In genomic region chr14:70183991-70184390, GRCh38 we compare ENCODE assay signal across 15 cellular contexts. TPM values are rescaled to one million over a fixed set of nuclear protein-coding genes. Genes with fewer than 3 reads are reported as not detected.
DNase-seq lines count a peak whose midpoint lies in the region; ATAC-seq and TF ChIP-seq lines count a peak whose summit lies in the region.
"Had no signal": no experiment of that assay in that cellular context is flagged by ENCODE, and none has a peak within 500 bp of the region (broad histone marks: within the 10 kb centered on the region; RNA-seq: fewer than 3 reads in every experiment).

No MANE protein-coding gene starts in this region.

- no peak for TF ChIP-seq CTCF in PC-9 (conservative IDR thresholded peaks at IDR 0.05)

- H3K9me3 ChIP-seq in skeletal muscle tissue (ENCODE audit: control insufficient read depth in 3 of 3, low read length in 3 of 3) (no peaks in the 10 kb centered on the region), PC-9 (ENCODE audit: insufficient read depth, low read depth) (no peaks in the 10 kb centered on the region)
- H3K9me3 ChIP-seq: heart left ventricle, left lung had no signal

- H3K9me2 ChIP-seq in PC-9 (ENCODE audit: insufficient read depth): no peaks in the 10 kb centered on the region

- BruUV-seq in PC-9 (replicated peaks; lab: Mats Ljungman, UMichigan): no TSS peak

- no peak overlapping the region for H3K4me2 ChIP-seq in PC-9
- H3K4me2 ChIP-seq: KMS-11 had no signal

- DNase-seq in NCI-H1048 (lab: John Stamatoyannopoulos, UW) (no peak), PC-9 (no peak)
- DNase-seq: CD4-positive, CD25-positive, alpha-beta regulatory T cell; heart left ventricle; left lung; NCI-H1694; NCI-H69; nephron progenitor cell had no signal

- no peaks in the 10 kb centered on the region for H3F3A ChIP-seq in PC-9 (ENCODE audit: insufficient read depth, low read depth)

- H4K20me1 ChIP-seq in PC-9 (ENCODE audit: insufficient read depth): no peaks in the 10 kb centered on the region

- no peak overlapping the region for H2AFZ ChIP-seq in PC-9

- intact Hi-C loops in PC-9 (cut with micrococcal nuclease; ENCODE audit: unreplicated experiment): no loop called here

- H3K27ac ChIP-seq in skeletal muscle tissue (ENCODE audit: low read depth, low read length): peak overlapping the region; percentile 66
- no peak overlapping the region for H3K27ac ChIP-seq in PC-9
- H3K27ac ChIP-seq: heart left ventricle, KMS-11, left lung had no signal

- ATAC-seq in GM18909 (IDR thresholded peaks at IDR 0.05; ENCODE audit: poor library complexity, unreplicated experiment): peak; percentile 58
- peak; percentile 44 for ATAC-seq in GM21737 (IDR thresholded peaks at IDR 0.05; ENCODE audit: unreplicated experiment)
- ATAC-seq in HG03108 (IDR thresholded peaks at IDR 0.05; ENCODE audit: unreplicated experiment): peak; percentile 50
- ATAC-seq in esophagus mucosa: no peak
- ATAC-seq: heart left ventricle, left lung, sciatic nerve had no signal

- H3K4me1 ChIP-seq in skeletal muscle tissue (ENCODE audit: control insufficient read depth in 3 of 3, insufficient read depth in 3 of 3, low read length in 3 of 3): peaks cover 24 to 84% (median 48%) of the 10 kb centered on the region in 3 donors
- no peaks in the 10 kb centered on the region for H3K4me1 ChIP-seq in PC-9 (replicated peaks; ENCODE audit: insufficient read depth)

- POLR2A ChIA-PET in PC-9 (lab: Charles Lee; ENCODE audit: unreplicated experiment): no interaction called here

- CTCF ChIA-PET in PC-9 (lab: Charles Lee): no interaction called here

- H3K27me3 ChIP-seq in skeletal muscle tissue (ENCODE audit: control insufficient read depth in 3 of 3, insufficient read depth in 3 of 3, low read length in 3 of 3) (peaks cover 2 to 9% (median 3%) of the 10 kb centered on the region in 3 donors), PC-9 (ENCODE audit: insufficient read depth, low read depth) (peaks cover 10% of the 10 kb centered on the region)

- H3K9ac ChIP-seq in skeletal muscle tissue (ENCODE audit: low read depth in 1 of 3, low read length in 3 of 3): no peak overlapping the region
- H3K9ac ChIP-seq: KMS-11 had no signal

- H3K4me3 ChIP-seq in skeletal muscle tissue (ENCODE audit: low read length in 3 of 3) (no peak overlapping the region), PC-9 (no peak overlapping the region)
- H3K4me3 ChIP-seq: heart left ventricle, left lung had no signal

- H3K79me2 ChIP-seq in PC-9 (ENCODE audit: low read depth): no peaks in the 10 kb centered on the region

- no peaks in the 10 kb centered on the region for H3K36me3 ChIP-seq in skeletal muscle tissue (ENCODE audit: control insufficient read depth in 3 of 3, insufficient read depth in 3 of 3, low read length in 3 of 3)
- no peaks in the 10 kb centered on the region for H3K36me3 ChIP-seq in PC-9 (ENCODE audit: low read depth)
- H3K36me3 ChIP-seq: heart left ventricle, left lung had no signal

RNA-seq across cellular contexts. Expression of gene SLC8A3, which starts 4.8 kb away (rescaled TPM):
- 13.0 TPM for total RNA-seq in skeletal muscle tissue
- total RNA-seq in esophagus mucosa: 0.08 TPM
- not detected in 2 replicates for total RNA-seq in PC-9 (2021)

Comparison
In these comparisons a context has a peak if more than half of its experiments do, and no peak if none do; other contexts are left out.
1. RNA of gene SLC8A3, which starts 4.8 kb away (total RNA-seq): 13.0 TPM in skeletal muscle tissue (single experiment); 0.08 TPM in esophagus mucosa (single experiment) and not detected in PC-9; every median in the first group is over 10 times any median in the second.